Comparison of ENCODE assay signal across 11 cellular contexts in the genomic region with DNA sequence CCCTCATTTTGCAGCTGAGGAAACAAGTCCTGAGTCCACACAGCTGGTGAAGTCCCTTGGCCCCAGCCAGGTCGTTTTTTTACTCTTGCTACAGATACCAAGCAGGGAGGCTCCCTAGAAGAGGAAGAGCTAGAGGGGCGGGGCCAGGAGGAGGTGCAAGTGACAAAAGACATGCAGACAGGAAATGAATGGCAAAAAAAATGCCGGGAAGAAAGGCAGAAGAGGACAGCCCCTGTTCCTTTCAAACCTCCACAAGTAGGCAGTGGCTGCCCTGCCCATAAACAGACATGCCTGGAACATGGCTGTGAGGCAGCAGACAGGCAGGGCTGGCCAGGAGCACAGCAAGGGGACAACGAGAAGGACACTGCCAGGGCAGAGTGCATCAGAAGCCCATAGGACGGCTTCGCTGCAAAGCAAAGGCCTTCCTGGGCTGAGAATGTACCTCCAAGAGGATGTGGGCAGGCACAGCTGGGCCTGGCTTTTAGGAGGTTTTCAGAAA.
DNase-seq lines count a peak whose midpoint lies in the region; ATAC-seq, FAIRE-seq and TF ChIP-seq lines count a peak whose summit lies in the region.
"Had no signal": no experiment of that assay in that cellular context is flagged by ENCODE, and none has a peak within 500 bp of the region (broad histone marks: within the 10 kb centered on the region; RNA-seq: fewer than 3 reads in every experiment).

No MANE protein-coding gene starts in this region.

- H3K4me3 ChIP-seq in GM12865 (ENCODE audit: low read depth, low read length), result no peak overlapping the region
- H3K4me3 ChIP-seq in mesendoderm (ENCODE audit: low read length), result no peak overlapping the region
- H3K4me3 ChIP-seq: body of pancreas, stomach had no signal

- peak overlapping the region; percentile 83 for H3K56ac ChIP-seq in mesendoderm (ENCODE audit: low read length)

- H3K36me3 Mint-ChIP-seq in activated CD8-positive, alpha-beta T cell treated with anti-CD3 and anti-CD28 coated beads for 36 hours (ENCODE audit: low read depth), result no peaks in the 10 kb centered on the region

- peaks cover 5% of the 10 kb centered on the region for H3K4me1 Mint-ChIP-seq in activated CD8-positive, alpha-beta T cell treated with anti-CD3 and anti-CD28 coated beads for 36 hours (ENCODE audit: low read depth)

- intact Hi-C loops in activated CD8-positive, alpha-beta T cell treated with anti-CD3 and anti-CD28 coated beads for 36 hours (cut with micrococcal nuclease), result no loop called here

- POLR2A ChIA-PET in activated CD8-positive, alpha-beta T cell treated with anti-CD3 and anti-CD28 coated beads for 36 hours (lab: Charles Lee), result no interaction called here

- no peaks in the 10 kb centered on the region for H3K27me3 ChIP-seq in mesendoderm (ENCODE audit: insufficient read depth, low read length, poor library complexity)
- H3K27me3 ChIP-seq: body of pancreas, stomach had no signal

- peaks cover 2% of the 10 kb centered on the region for H3K4me1 ChIP-seq in mesendoderm (ENCODE audit: control insufficient read depth, low read depth, low read length)
- H3K4me1 ChIP-seq: body of pancreas had no signal

- peak overlapping the region; percentile 76 for H3K18ac ChIP-seq in mesendoderm (ENCODE audit: low read length)

- peak overlapping the region; percentile 49 for H2BK5ac ChIP-seq in mesendoderm (ENCODE audit: low read length)

- peak overlapping the region; percentile 1 for H2BK15ac ChIP-seq in mesendoderm (replicated peaks; ENCODE audit: low read depth)

- H3K4me3 Mint-ChIP-seq in activated CD8-positive, alpha-beta T cell treated with anti-CD3 and anti-CD28 coated beads for 36 hours, result no peak overlapping the region

- WGBS in mesendoderm (ENCODE audit: extremely low coverage, insufficient coverage, low lambda C conversion rate), result no CpG with 5 or more reads among the region's 6 CpGs

- peak overlapping the region; percentile 49 for H3K4ac ChIP-seq in mesendoderm (ENCODE audit: low read depth, low read length)

- no peaks in the 10 kb centered on the region for H3K9me3 Mint-ChIP-seq in activated CD8-positive, alpha-beta T cell treated with anti-CD3 and anti-CD28 coated beads for 36 hours

- no peak overlapping the region for H2AK5ac ChIP-seq in mesendoderm (ENCODE audit: low read length)

- peak overlapping the region; percentile 31 for H3K9ac ChIP-seq in mesendoderm (ENCODE audit: low read length)

- no peak overlapping the region for H3K4me2 ChIP-seq in mesendoderm (ENCODE audit: low read length)

- H3K27ac Mint-ChIP-seq in activated CD8-positive, alpha-beta T cell treated with anti-CD3 and anti-CD28 coated beads for 36 hours, result no peak overlapping the region

- no peak overlapping the region for H3K23ac ChIP-seq in mesendoderm (ENCODE audit: low read length)

- in situ Hi-C loops in ACHN (cut with HindIII; ENCODE audit: low pct_ligation_motif_present, low pct_unique_long_range_greater_than_20kb, low sequenced_read_pairs), result no loop called here

- no peak for TF ChIP-seq CTCF in GM12865 (IDR thresholded peaks at IDR 0.05; ENCODE audit: insufficient read depth, low read depth, low read length, missing control alignments)
- TF ChIP-seq CTCF in activated CD8-positive, alpha-beta T cell treated with anti-CD3 and anti-CD28 coated beads for 36 hours (IDR thresholded peaks at IDR 0.05), result no peak

- no peak overlapping the region for H2BK120ac ChIP-seq in mesendoderm (ENCODE audit: low read depth, low read length)

- DNase-seq in GM12865 (ENCODE audit: low read depth) (peak; percentile 20), NAMALWA (ENCODE audit: low spot score) (peak; percentile 16), mesendoderm (peak; percentile 81), ACHN (no peak), nucleus accumbens (lab: John Stamatoyannopoulos, UW) (no peak), GM19239 (ENCODE audit: insufficient read length, low spot score) (no peak)
- DNase-seq in activated CD8-positive, alpha-beta T cell treated with anti-CD3 and anti-CD28 coated beads for 36 hours, result peak; percentile 34
- DNase-seq in effector CD8-positive, alpha-beta T cell (lab: John Stamatoyannopoulos, UW), result no peak
- DNase-seq: stomach had no signal

- ATAC-seq in activated CD8-positive, alpha-beta T cell treated with anti-CD3 and anti-CD28 coated beads for 36 hours, result no peak
- ATAC-seq: body of pancreas, Panc1 had no signal

- CTCF ChIA-PET in activated CD8-positive, alpha-beta T cell treated with anti-CD3 and anti-CD28 coated beads for 36 hours (lab: Charles Lee), result interaction anchor here (1.0 kb wide), 1 partner anchor 234 kb away, joined by 3 read pairs; no protein-coding TSS in a partner anchor

- no peaks in the 10 kb centered on the region for H3K36me3 ChIP-seq in mesendoderm (ENCODE audit: control insufficient read depth, insufficient read depth, low read length)
- H3K36me3 ChIP-seq: stomach had no signal

- no peak overlapping the region for H4K8ac ChIP-seq in mesendoderm (ENCODE audit: low read depth, low read length)

- no peak for FAIRE-seq in GM19239 (lab: Jason Lieb, UNC)

- H4K5ac ChIP-seq in mesendoderm (ENCODE audit: low read length), result no peak overlapping the region

- H3K27me3 Mint-ChIP-seq in activated CD8-positive, alpha-beta T cell treated with anti-CD3 and anti-CD28 coated beads for 36 hours, result no peaks in the 10 kb centered on the region

- H3K79me2 ChIP-seq in mesendoderm (ENCODE audit: control insufficient read depth, insufficient read depth, low read length), result no peaks in the 10 kb centered on the region

- H3K79me1 ChIP-seq in mesendoderm (ENCODE audit: low read length), result no peaks in the 10 kb centered on the region

- H3K27ac ChIP-seq in mesendoderm (ENCODE audit: low read depth, low read length), result no peak overlapping the region
- H3K27ac ChIP-seq: body of pancreas, stomach had no signal

Comparison
In these comparisons a context has a peak if more than half of its experiments do, and no peak if none do; other contexts are left out.
1. DNase-seq: peak in GM12865 (single experiment), NAMALWA (single experiment), activated CD8-positive, alpha-beta T cell treated with anti-CD3 and anti-CD28 coated beads for 36 hours (single experiment) and mesendoderm (single experiment); none in ACHN (single experiment), nucleus accumbens (0 of 56), GM19239 (single experiment) and effector CD8-positive, alpha-beta T cell (single experiment).